ENCODE assay signal across 28 cellular contexts in genomic region chr19:39508629-39509028, GRCh38. TPM values are rescaled to one million over a fixed set of nuclear protein-coding genes. Genes with fewer than 3 reads are reported as not detected.
"Had no signal": no experiment of that assay in that cellular context is flagged by ENCODE, and none has a peak within 500 bp of the region (broad histone marks: within the 10 kb centered on the region; RNA-seq: fewer than 3 reads in every experiment).

No MANE protein-coding gene starts in this region.

- H3K4me1 Mint-ChIP-seq: endodermal cell had no signal

- H3K4me3 ChIP-seq: coronary artery, heart left ventricle, sigmoid colon, skin epidermis, stomach, thoracic aorta, transverse colon had no signal

- H3K36me3 Mint-ChIP-seq: naive thymus-derived CD8-positive, alpha-beta T cell had no signal

- H3K9me3 Mint-ChIP-seq: naive thymus-derived CD8-positive, alpha-beta T cell had no signal

- H3K36me3 ChIP-seq: heart left ventricle, sigmoid colon, stomach, thoracic aorta, transverse colon had no signal

- H3K27ac Mint-ChIP-seq: endodermal cell had no signal

- H3K9me3 ChIP-seq: heart left ventricle, sigmoid colon, stomach, thoracic aorta, transverse colon had no signal

- DNase-seq: effector CD4-positive, alpha-beta T cell; endodermal cell; foreskin melanocyte; hippocampal formation; left colon; left ventricle myocardium superior; mammary epithelial cell; naive thymus-derived CD8-positive, alpha-beta T cell; posterior cingulate gyrus; sigmoid colon; stimulated activated CD4-positive, alpha-beta T cell treated with anti-CD3 and anti-CD28 coated beads, Interleukin-2, amount 100 ng/mL, for 24 hours; stimulated activated CD4-positive, alpha-beta T cell treated with anti-CD3 and anti-CD28 coated beads, Interleukin-4, amount 100 ng/mL, for 4 hours; stimulated activated naive CD4-positive, alpha-beta T cell; stomach; substantia nigra; transverse colon had no signal

- H3K27ac ChIP-seq: coronary artery, heart left ventricle, sigmoid colon, skin epidermis, stomach, thoracic aorta, transverse colon had no signal

- ATAC-seq: heart left ventricle; left colon; left ventricle myocardium superior; naive thymus-derived CD8-positive, alpha-beta T cell had no signal

RNA-seq across cellular contexts. Expression of gene SELENOV, which starts 6.3 kb away (rescaled TPM):
- total RNA-seq: chondrocyte; dermis microvascular lymphatic vessel endothelial cell; heart left ventricle; left colon; left ventricle myocardium superior; mammary epithelial cell; mesenteric fat pad; mononuclear cell; naive thymus-derived CD8-positive, alpha-beta T cell; osteocyte; pulmonary artery endothelial cell; sigmoid colon; stomach; thoracic aorta; transverse colon; ureter had no signal
- polyA plus RNA-seq: esophagus; heart left ventricle; mammary epithelial cell; naive thymus-derived CD8-positive, alpha-beta T cell; sigmoid colon; stomach had no signal

RNA-seq across cellular contexts. Expression of gene DLL3, which starts 9.9 kb away (rescaled TPM):
- total RNA-seq: heart left ventricle, left ventricle myocardium superior, mesenteric fat pad, mononuclear cell, stomach, thoracic aorta, transverse colon, ureter had no signal
- polyA plus RNA-seq: heart left ventricle had no signal
